ENCODE assay signal across 10 cellular contexts in genomic region chr17:5019475-5019956, GRCh38. TPM values are rescaled to one million over a fixed set of nuclear protein-coding genes. Genes with fewer than 3 reads are reported as not detected.
DNase-seq lines count a peak whose midpoint lies in the region; ATAC-seq and TF ChIP-seq lines count a peak whose summit lies in the region.
"Had no signal": no experiment of that assay in that cellular context is flagged by ENCODE, and none has a peak within 500 bp of the region (broad histone marks: within the 10 kb centered on the region; RNA-seq: fewer than 3 reads in every experiment).

No MANE protein-coding gene starts in this region.

- H3K79me2 ChIP-seq in PC-9 (ENCODE audit: low read depth), result no peaks in the 10 kb centered on the region

- no peaks in the 10 kb centered on the region for H3K27me3 Mint-ChIP-seq in WTC11 (ENCODE audit: low read depth)

- H3K4me1 ChIP-seq in foreskin keratinocyte, result no peaks in the 10 kb centered on the region
- no peaks in the 10 kb centered on the region for H3K4me1 ChIP-seq in PC-9 (replicated peaks; ENCODE audit: insufficient read depth)

- no peaks in the 10 kb centered on the region for H3K4me1 Mint-ChIP-seq in WTC11

- no peak overlapping the region for H3K27ac Mint-ChIP-seq in WTC11

- H4K20me1 ChIP-seq in PC-9 (ENCODE audit: insufficient read depth), result no peaks in the 10 kb centered on the region

- intact Hi-C loops in PC-9 (cut with micrococcal nuclease; ENCODE audit: unreplicated experiment), result no loop called here

- ATAC-seq in WTC11 (peak; percentile 92), foreskin keratinocyte (peak; percentile 45), HG02571 (IDR thresholded peaks at IDR 0.05; ENCODE audit: unreplicated experiment) (no peak), GM19463 (IDR thresholded peaks at IDR 0.05; ENCODE audit: unreplicated experiment) (no peak)
- ATAC-seq: left lobe of liver had no signal

- no peaks in the 10 kb centered on the region for H3K9me2 ChIP-seq in PC-9 (ENCODE audit: insufficient read depth)

- no peaks in the 10 kb centered on the region for H3F3A ChIP-seq in PC-9 (ENCODE audit: insufficient read depth, low read depth)

- H3K9me3 Mint-ChIP-seq in WTC11, result no peaks in the 10 kb centered on the region

- H3K27me3 ChIP-seq in foreskin keratinocyte, result no peaks in the 10 kb centered on the region
- no peaks in the 10 kb centered on the region for H3K27me3 ChIP-seq in PC-9 (ENCODE audit: insufficient read depth, low read depth)

- peaks cover 45% of the 10 kb centered on the region for H3K36me3 Mint-ChIP-seq in WTC11

- POLR2A ChIA-PET in WTC11 (lab: Charles Lee) (interaction anchor here (1.6 kb wide), 1 partner anchor 9 kb away, joined by 3 read pairs; no protein-coding TSS in a partner anchor), PC-9 (lab: Charles Lee; ENCODE audit: unreplicated experiment) (no interaction called here)

- no peak overlapping the region for H3K4me3 ChIP-seq in PC-9

- no peak overlapping the region for H3K4me3 Mint-ChIP-seq in WTC11

- H2AFZ ChIP-seq in PC-9, result no peak overlapping the region

- no peak overlapping the region for H3K4me2 ChIP-seq in PC-9

- H3K27ac ChIP-seq in foreskin keratinocyte, result no peak overlapping the region
- no peak overlapping the region for H3K27ac ChIP-seq in PC-9

- TF ChIP-seq CTCF in WTC11 (IDR thresholded peaks at IDR 0.05), result no peak
- TF ChIP-seq CTCF in foreskin keratinocyte (conservative IDR thresholded peaks at IDR 0.05), result peak; percentile 42
- TF ChIP-seq CTCF in PC-9 (conservative IDR thresholded peaks at IDR 0.05), result no peak

- DNase-seq in AG08395 (ENCODE audit: low spot score), result peak; percentile 49
- peak; percentile 55 for DNase-seq in GM19238 (ENCODE audit: insufficient read length, low spot score)
- DNase-seq in WTC11 (ENCODE audit: low spot score), result peak; percentile 44
- no peak for DNase-seq in foreskin keratinocyte
- no peak for DNase-seq in A172 (ENCODE audit: low spot score)
- DNase-seq in PC-9, result no peak

- H3K9me3 ChIP-seq in PC-9 (ENCODE audit: insufficient read depth, low read depth), result no peaks in the 10 kb centered on the region

- 0 out of 2 replicates have a peak, but pooled peaks cover 7% of the 10 kb centered on the region for H3K36me3 ChIP-seq in PC-9 (ENCODE audit: low read depth)

- BruUV-seq in PC-9 (replicated peaks; lab: Mats Ljungman, UMichigan), result no TSS peak

- CTCF ChIA-PET in WTC11 (lab: Charles Lee), result interaction anchor here (0.9 to 1.2 kb wide), 6 partner anchors 16 to 52 kb away, joined by 3 to 7 read pairs (median 4); partner anchors contain the start of genes KIF1C and SPAG7
- CTCF ChIA-PET in PC-9 (lab: Charles Lee), result interaction anchor here (0.6 kb wide), 1 partner anchor 44 kb away, joined by 4 read pairs; no protein-coding TSS in a partner anchor

TF ChIP-seq in WTC11, 78 proteins besides CTCF, POLR2A, EP300 and RAD21:
- TF ChIP-seq ZNF138 (CRISPR knock-in tag; conservative IDR thresholded peaks at IDR 0.05), result no peak
- no peak for TF ChIP-seq SMAD3 (CRISPR knock-in tag; IDR thresholded peaks at IDR 0.05; ENCODE audit: borderline replicate concordance)
- no peak for TF ChIP-seq USF2 (CRISPR knock-in tag; IDR thresholded peaks at IDR 0.05)
- TF ChIP-seq SMAD4 (CRISPR knock-in tag; IDR thresholded peaks at IDR 0.05), result no peak
- TF ChIP-seq TCF7 (CRISPR knock-in tag; IDR thresholded peaks at IDR 0.05; ENCODE audit: low read depth), result no peak
- no peak for TF ChIP-seq MXD4 (CRISPR knock-in tag; IDR thresholded peaks at IDR 0.05; ENCODE audit: borderline replicate concordance)
- no peak for TF ChIP-seq FOXP1 (CRISPR knock-in tag; IDR thresholded peaks at IDR 0.05; ENCODE audit: borderline replicate concordance)
- no peak for TF ChIP-seq MYBL2 (CRISPR knock-in tag; IDR thresholded peaks at IDR 0.05)
- TF ChIP-seq EMX1 (CRISPR knock-in tag; IDR thresholded peaks at IDR 0.05), result no peak
- TF ChIP-seq ZNF317 (CRISPR knock-in tag; IDR thresholded peaks at IDR 0.05; ENCODE audit: borderline replicate concordance, low read depth), result no peak
- no peak for TF ChIP-seq ZNF121 (CRISPR knock-in tag; IDR thresholded peaks at IDR 0.05)
- no peak for TF ChIP-seq ZBTB43 (CRISPR knock-in tag; IDR thresholded peaks at IDR 0.05)
- TF ChIP-seq HMGA2 (CRISPR knock-in tag; IDR thresholded peaks at IDR 0.05), result no peak
- no peak for TF ChIP-seq IRF2 (CRISPR knock-in tag; IDR thresholded peaks at IDR 0.05; ENCODE audit: borderline replicate concordance, low read depth)
- TF ChIP-seq JUN (CRISPR knock-in tag; IDR thresholded peaks at IDR 0.05), result no peak

RNA-seq across cellular contexts. Expression of gene SLC52A1, which starts 15.7 kb away (rescaled TPM):
- total RNA-seq in WTC11 (2021) (0.78 to 1.1 TPM (median 0.99 TPM) in 3 replicates), foreskin keratinocyte (0.71 and 0.85 TPM in 2 replicates), PC-9 (2021) (0.28 and 0.48 TPM in 2 replicates)
- 0.76 and 0.90 TPM in 2 replicates for polyA plus RNA-seq in foreskin keratinocyte
- 0.05 and 0.16 TPM in 2 replicates for total RNA-seq in A172 (2014; rRNA removed; shearing (Covaris generic))
- polyA plus RNA-seq: adipose tissue had no signal

RNA-seq across cellular contexts. Expression of gene KIF1C, which starts 21.8 kb away (rescaled TPM):
- total RNA-seq in WTC11 (2021) (112 to 130 TPM (median 115 TPM) in 3 replicates), foreskin keratinocyte (106 and 110 TPM in 2 replicates), PC-9 (2021) (215 and 217 TPM in 2 replicates)
- 58.4 and 59.5 TPM in 2 replicates for polyA plus RNA-seq in foreskin keratinocyte
- 123 and 125 TPM in 2 replicates for total RNA-seq in A172 (2014; rRNA removed; shearing (Covaris generic))

RNA-seq across cellular contexts. Expression of gene INCA1, which starts 22.2 kb away (rescaled TPM):
- total RNA-seq in WTC11 (2021) (0.61 to 1.1 TPM (median 1.1 TPM) in 3 replicates), foreskin keratinocyte (0.14 TPM in 2 replicates), PC-9 (2021) (2.9 and 3.7 TPM in 2 replicates)
- 0.35 and 0.37 TPM in 2 replicates for polyA plus RNA-seq in foreskin keratinocyte
- total RNA-seq in A172 (2014; rRNA removed; shearing (Covaris generic)), result 0.88 and 1.5 TPM in 2 replicates

RNA-seq across cellular contexts. Expression of gene CAMTA2, which starts 32.0 kb away (rescaled TPM):
- total RNA-seq in WTC11 (2021), result 9.2 to 14.2 TPM (median 12.3 TPM) in 3 replicates
- total RNA-seq in foreskin keratinocyte, result 20.2 and 25.4 TPM in 2 replicates
- polyA plus RNA-seq in foreskin keratinocyte, result 31.0 and 36.1 TPM in 2 replicates
- total RNA-seq in A172 (2014; rRNA removed; shearing (Covaris generic)), result 2.4 and 7.1 TPM in 2 replicates
- 49.2 and 51.1 TPM in 2 replicates for total RNA-seq in PC-9 (2021)

RNA-seq across cellular contexts. Expression of gene SPAG7, which starts 51.9 kb away (rescaled TPM):
- total RNA-seq in WTC11 (2021) (97.3 to 103 TPM (median 101 TPM) in 3 replicates), foreskin keratinocyte (74.4 and 85.3 TPM in 2 replicates), PC-9 (2021) (40.3 and 40.4 TPM in 2 replicates)
- polyA plus RNA-seq in foreskin keratinocyte, result 103 and 113 TPM in 2 replicates
- 74.4 and 90.6 TPM in 2 replicates for total RNA-seq in A172 (2014; rRNA removed; shearing (Covaris generic))

Comparison
In these comparisons a context has a peak if more than half of its experiments do, and no peak if none do; other contexts are left out.
1. DNase-seq: peak in AG08395 (single experiment), GM19238 (single experiment) and WTC11 (single experiment); none in foreskin keratinocyte (0 of 2), A172 (single experiment) and PC-9 (0 of 2).
2. ATAC-seq: peak in WTC11 (single experiment) and foreskin keratinocyte (single experiment); none in HG02571 (single experiment) and GM19463 (single experiment).